ENCODE assay signal across 1 cellular context in the genomic region with DNA sequence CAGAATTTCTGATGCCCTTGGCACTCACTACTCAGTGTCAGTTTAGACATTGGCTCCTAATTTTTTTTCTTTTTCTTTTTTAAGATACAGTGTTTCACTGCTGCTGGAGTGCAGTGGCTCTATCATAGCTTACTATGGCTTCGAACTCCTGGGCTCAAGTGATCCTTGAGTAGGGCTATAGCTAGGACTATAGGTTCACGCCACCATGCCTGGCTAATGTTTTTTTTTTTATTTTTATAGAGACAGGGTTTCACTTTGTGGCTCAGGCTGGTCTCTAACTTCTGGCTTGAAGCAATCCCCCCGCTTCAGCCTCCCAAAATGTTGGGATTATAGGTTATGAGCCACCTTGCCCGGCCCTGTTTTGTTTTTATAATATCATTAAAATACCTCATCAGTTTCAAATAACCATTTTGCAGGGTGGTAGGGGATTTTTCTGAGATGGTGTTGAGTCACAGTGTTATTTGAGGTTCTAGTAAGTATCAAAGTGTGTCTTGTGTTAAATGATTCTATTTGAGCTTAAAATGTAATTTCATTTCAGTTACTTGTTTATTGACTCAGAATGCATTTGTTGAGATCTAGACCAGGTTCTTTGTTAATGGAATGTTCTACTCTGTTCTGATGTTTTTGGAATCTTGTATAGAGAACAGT.
TF ChIP-seq lines count a peak whose summit lies in the region.

No MANE protein-coding gene starts in this region.

TF ChIP-seq in HepG2, 621 proteins besides CTCF, POLR2A, EP300 and RAD21:
- no peak for TF ChIP-seq RFX1 (IDR thresholded peaks at IDR 0.05)
- peak; percentile 2; the same call in 1 of the 2 replicates for TF ChIP-seq RBFOX2 (IDR thresholded peaks at IDR 0.05; ENCODE audit: low read depth, low read length)
- TF ChIP-seq SNRNP70 (IDR thresholded peaks at IDR 0.05; ENCODE audit: low read depth, low read length), result no peak
- TF ChIP-seq SOX6 (IDR thresholded peaks at IDR 0.05), result no peak
- TF ChIP-seq SOX6 (CRISPR knock-in tag; IDR thresholded peaks at IDR 0.05), result peak; percentile 2; the same call in 1 of the 2 replicates
- TF ChIP-seq, protein P1, sequence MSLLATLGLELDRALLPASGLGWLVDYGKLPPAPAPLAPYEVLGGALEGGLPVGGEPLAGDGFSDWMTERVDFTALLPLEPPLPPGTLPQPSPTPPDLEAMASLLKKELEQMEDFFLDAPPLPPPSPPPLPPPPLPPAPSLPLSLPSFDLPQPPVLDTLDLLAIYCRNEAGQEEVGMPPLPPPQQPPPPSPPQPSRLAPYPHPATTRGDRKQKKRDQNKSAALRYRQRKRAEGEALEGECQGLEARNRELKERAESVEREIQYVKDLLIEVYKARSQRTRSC (CRISPR knock-in tag; IDR thresholded peaks at IDR 0.05; ENCODE audit: low read depth), result no peak
- TF ChIP-seq DNMT3B (CRISPR knock-in tag; conservative IDR thresholded peaks at IDR 0.05), result no peak
- peak; percentile 56; the same call in 1 of the 2 replicates for TF ChIP-seq POLR2G (IDR thresholded peaks at IDR 0.05; ENCODE audit: low read depth, low read length)
- no peak for TF ChIP-seq ZNF484 (CRISPR knock-in tag; IDR thresholded peaks at IDR 0.05; ENCODE audit: borderline replicate concordance, low read depth)
- no peak for TF ChIP-seq USF2 (IDR thresholded peaks at IDR 0.05; ENCODE audit: low read depth, low read length)
- TF ChIP-seq USF2 (CRISPR knock-in tag; IDR thresholded peaks at IDR 0.05; ENCODE audit: borderline replicate concordance), result no peak
- TF ChIP-seq RARA (CRISPR knock-in tag; IDR thresholded peaks at IDR 0.05), result 0 out of 2 replicates have a peak, but pooled peaks have one; percentile 1
- TF ChIP-seq, protein P2, sequence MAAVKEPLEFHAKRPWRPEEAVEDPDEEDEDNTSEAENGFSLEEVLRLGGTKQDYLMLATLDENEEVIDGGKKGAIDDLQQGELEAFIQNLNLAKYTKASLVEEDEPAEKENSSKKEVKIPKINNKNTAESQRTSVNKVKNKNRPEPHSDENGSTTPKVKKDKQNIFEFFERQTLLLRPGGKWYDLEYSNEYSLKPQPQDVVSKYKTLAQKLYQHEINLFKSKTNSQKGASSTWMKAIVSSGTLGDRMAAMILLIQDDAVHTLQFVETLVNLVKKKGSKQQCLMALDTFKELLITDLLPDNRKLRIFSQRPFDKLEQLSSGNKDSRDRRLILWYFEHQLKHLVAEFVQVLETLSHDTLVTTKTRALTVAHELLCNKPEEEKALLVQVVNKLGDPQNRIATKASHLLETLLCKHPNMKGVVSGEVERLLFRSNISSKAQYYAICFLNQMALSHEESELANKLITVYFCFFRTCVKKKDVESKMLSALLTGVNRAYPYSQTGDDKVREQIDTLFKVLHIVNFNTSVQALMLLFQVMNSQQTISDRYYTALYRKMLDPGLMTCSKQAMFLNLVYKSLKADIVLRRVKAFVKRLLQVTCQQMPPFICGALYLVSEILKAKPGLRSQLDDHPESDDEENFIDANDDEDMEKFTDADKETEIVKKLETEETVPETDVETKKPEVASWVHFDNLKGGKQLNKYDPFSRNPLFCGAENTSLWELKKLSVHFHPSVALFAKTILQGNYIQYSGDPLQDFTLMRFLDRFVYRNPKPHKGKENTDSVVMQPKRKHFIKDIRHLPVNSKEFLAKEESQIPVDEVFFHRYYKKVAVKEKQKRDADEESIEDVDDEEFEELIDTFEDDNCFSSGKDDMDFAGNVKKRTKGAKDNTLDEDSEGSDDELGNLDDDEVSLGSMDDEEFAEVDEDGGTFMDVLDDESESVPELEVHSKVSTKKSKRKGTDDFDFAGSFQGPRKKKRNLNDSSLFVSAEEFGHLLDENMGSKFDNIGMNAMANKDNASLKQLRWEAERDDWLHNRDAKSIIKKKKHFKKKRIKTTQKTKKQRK (IDR thresholded peaks at IDR 0.05; ENCODE audit: low read length), result no peak
- no peak for TF ChIP-seq ZNF614 (CRISPR knock-in tag; IDR thresholded peaks at IDR 0.05; ENCODE audit: borderline replicate concordance)
- no peak for TF ChIP-seq KAT2B (IDR thresholded peaks at IDR 0.05; ENCODE audit: borderline replicate concordance, low read depth, low read length)
- no peak for TF ChIP-seq ZNF720 (CRISPR knock-in tag; IDR thresholded peaks at IDR 0.05)
- TF ChIP-seq PHF20 (CRISPR knock-in tag; IDR thresholded peaks at IDR 0.05), result no peak
- no peak for TF ChIP-seq HNF4A (CRISPR knock-in tag; IDR thresholded peaks at IDR 0.05)
- no peak for TF ChIP-seq ZNF160 (CRISPR knock-in tag; IDR thresholded peaks at IDR 0.05)
- TF ChIP-seq ZNF501 (CRISPR knock-in tag; IDR thresholded peaks at IDR 0.05), result no peak
- no peak for TF ChIP-seq ATF4 (CRISPR knock-in tag; IDR thresholded peaks at IDR 0.05)
- no peak for TF ChIP-seq ZSCAN9 (CRISPR knock-in tag; IDR thresholded peaks at IDR 0.05; ENCODE audit: borderline replicate concordance)
- TF ChIP-seq ZBTB3 (CRISPR knock-in tag; IDR thresholded peaks at IDR 0.05; ENCODE audit: borderline replicate concordance, low read depth), result no peak
- TF ChIP-seq SOX13 (IDR thresholded peaks at IDR 0.05), result no peak
- no peak for TF ChIP-seq SOX13 (CRISPR knock-in tag; conservative IDR thresholded peaks at IDR 0.05 in 1 of 2, IDR thresholded peaks at IDR 0.05 in 1 of 2)
- TF ChIP-seq, protein P3, sequence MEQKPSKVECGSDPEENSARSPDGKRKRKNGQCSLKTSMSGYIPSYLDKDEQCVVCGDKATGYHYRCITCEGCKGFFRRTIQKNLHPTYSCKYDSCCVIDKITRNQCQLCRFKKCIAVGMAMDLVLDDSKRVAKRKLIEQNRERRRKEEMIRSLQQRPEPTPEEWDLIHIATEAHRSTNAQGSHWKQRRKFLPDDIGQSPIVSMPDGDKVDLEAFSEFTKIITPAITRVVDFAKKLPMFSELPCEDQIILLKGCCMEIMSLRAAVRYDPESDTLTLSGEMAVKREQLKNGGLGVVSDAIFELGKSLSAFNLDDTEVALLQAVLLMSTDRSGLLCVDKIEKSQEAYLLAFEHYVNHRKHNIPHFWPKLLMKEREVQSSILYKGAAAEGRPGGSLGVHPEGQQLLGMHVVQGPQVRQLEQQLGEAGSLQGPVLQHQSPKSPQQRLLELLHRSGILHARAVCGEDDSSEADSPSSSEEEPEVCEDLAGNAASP (CRISPR knock-in tag; IDR thresholded peaks at IDR 0.05; ENCODE audit: borderline replicate concordance), result no peak
- TF ChIP-seq, protein P4, sequence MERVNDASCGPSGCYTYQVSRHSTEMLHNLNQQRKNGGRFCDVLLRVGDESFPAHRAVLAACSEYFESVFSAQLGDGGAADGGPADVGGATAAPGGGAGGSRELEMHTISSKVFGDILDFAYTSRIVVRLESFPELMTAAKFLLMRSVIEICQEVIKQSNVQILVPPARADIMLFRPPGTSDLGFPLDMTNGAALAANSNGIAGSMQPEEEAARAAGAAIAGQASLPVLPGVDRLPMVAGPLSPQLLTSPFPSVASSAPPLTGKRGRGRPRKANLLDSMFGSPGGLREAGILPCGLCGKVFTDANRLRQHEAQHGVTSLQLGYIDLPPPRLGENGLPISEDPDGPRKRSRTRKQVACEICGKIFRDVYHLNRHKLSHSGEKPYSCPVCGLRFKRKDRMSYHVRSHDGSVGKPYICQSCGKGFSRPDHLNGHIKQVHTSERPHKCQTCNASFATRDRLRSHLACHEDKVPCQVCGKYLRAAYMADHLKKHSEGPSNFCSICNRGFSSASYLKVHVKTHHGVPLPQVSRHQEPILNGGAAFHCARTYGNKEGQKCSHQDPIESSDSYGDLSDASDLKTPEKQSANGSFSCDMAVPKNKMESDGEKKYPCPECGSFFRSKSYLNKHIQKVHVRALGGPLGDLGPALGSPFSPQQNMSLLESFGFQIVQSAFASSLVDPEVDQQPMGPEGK (CRISPR knock-in tag; IDR thresholded peaks at IDR 0.05), result no peak
- no peak for TF ChIP-seq TCF12 (IDR thresholded peaks at IDR 0.05)
- no peak for TF ChIP-seq TCF12 (CRISPR knock-in tag; IDR thresholded peaks at IDR 0.05)
- 0 out of 2 replicates have a peak, but pooled peaks have one; percentile 11 for TF ChIP-seq MED1 (CRISPR knock-in tag; IDR thresholded peaks at IDR 0.05)
- no peak for TF ChIP-seq DMAP1 (CRISPR knock-in tag; IDR thresholded peaks at IDR 0.05)
- TF ChIP-seq, protein P5, sequence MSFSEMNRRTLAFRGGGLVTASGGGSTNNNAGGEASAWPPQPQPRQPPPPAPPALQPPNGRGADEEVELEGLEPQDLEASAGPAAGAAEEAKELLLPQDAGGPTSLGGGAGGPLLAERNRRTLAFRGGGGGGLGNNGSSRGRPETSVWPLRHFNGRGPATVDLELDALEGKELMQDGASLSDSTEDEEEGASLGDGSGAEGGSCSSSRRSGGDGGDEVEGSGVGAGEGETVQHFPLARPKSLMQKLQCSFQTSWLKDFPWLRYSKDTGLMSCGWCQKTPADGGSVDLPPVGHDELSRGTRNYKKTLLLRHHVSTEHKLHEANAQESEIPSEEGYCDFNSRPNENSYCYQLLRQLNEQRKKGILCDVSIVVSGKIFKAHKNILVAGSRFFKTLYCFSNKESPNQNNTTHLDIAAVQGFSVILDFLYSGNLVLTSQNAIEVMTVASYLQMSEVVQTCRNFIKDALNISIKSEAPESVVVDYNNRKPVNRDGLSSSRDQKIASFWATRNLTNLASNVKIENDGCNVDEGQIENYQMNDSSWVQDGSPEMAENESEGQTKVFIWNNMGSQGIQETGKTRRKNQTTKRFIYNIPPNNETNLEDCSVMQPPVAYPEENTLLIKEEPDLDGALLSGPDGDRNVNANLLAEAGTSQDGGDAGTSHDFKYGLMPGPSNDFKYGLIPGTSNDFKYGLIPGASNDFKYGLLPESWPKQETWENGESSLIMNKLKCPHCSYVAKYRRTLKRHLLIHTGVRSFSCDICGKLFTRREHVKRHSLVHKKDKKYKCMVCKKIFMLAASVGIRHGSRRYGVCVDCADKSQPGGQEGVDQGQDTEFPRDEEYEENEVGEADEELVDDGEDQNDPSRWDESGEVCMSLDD (CRISPR knock-in tag; IDR thresholded peaks at IDR 0.05; ENCODE audit: borderline replicate concordance), result no peak
- no peak for TF ChIP-seq FOXK1 (CRISPR knock-in tag; IDR thresholded peaks at IDR 0.05; ENCODE audit: borderline replicate concordance, low read depth)
- TF ChIP-seq NCOR1 (IDR thresholded peaks at IDR 0.05; ENCODE audit: borderline replicate concordance, low read length), result no peak
- no peak for TF ChIP-seq SNAPC2 (CRISPR knock-in tag; IDR thresholded peaks at IDR 0.05)
- TF ChIP-seq, protein P6, sequence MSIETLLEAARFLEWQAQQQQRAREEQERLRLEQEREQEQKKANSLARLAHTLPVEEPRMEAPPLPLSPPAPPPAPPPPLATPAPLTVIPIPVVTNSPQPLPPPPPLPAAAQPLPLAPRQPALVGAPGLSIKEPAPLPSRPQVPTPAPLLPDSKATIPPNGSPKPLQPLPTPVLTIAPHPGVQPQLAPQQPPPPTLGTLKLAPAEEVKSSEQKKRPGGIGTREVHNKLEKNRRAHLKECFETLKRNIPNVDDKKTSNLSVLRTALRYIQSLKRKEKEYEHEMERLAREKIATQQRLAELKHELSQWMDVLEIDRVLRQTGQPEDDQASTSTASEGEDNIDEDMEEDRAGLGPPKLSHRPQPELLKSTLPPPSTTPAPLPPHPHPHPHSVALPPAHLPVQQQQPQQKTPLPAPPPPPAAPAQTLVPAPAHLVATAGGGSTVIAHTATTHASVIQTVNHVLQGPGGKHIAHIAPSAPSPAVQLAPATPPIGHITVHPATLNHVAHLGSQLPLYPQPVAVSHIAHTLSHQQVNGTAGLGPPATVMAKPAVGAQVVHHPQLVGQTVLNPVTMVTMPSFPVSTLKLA (IDR thresholded peaks at IDR 0.05), result no peak
- no peak for TF ChIP-seq ETV5 (CRISPR knock-in tag; IDR thresholded peaks at IDR 0.05; ENCODE audit: borderline replicate concordance)
- TF ChIP-seq MLLT10 (CRISPR knock-in tag; IDR thresholded peaks at IDR 0.05), result no peak
- no peak for TF ChIP-seq ZNF577 (CRISPR knock-in tag; IDR thresholded peaks at IDR 0.05; ENCODE audit: borderline replicate concordance, low read depth)
- TF ChIP-seq MEIS2 (CRISPR knock-in tag; IDR thresholded peaks at IDR 0.05), result no peak
- TF ChIP-seq POGZ (CRISPR knock-in tag; IDR thresholded peaks at IDR 0.05), result no peak
- TF ChIP-seq MYNN (CRISPR knock-in tag; IDR thresholded peaks at IDR 0.05; ENCODE audit: low read depth), result no peak
